ENCODE assay signal across 10 cellular contexts in genomic region chr16:28293589-28293935, GRCh38. TPM values are rescaled to one million over a fixed set of nuclear protein-coding genes. Genes with fewer than 3 reads are reported as not detected.
DNase-seq lines count a peak whose midpoint lies in the region; ATAC-seq and TF ChIP-seq lines count a peak whose summit lies in the region.
"Had no signal": no experiment of that assay in that cellular context is flagged by ENCODE, and none has a peak within 500 bp of the region (broad histone marks: within the 10 kb centered on the region; RNA-seq: fewer than 3 reads in every experiment).

No MANE protein-coding gene starts in this region.

- H3K27me3 ChIP-seq in breast epithelium (no peaks in the 10 kb centered on the region), mesendoderm (ENCODE audit: insufficient read depth, low read length, poor library complexity) (no peaks in the 10 kb centered on the region), upper lobe of left lung (peaks cover 0 to 6% (median 3%) of the 10 kb centered on the region in 4 donors), tibial artery (peaks cover 0 to 24% of the 10 kb centered on the region in 2 donors)

- H3K9me3 ChIP-seq in breast epithelium (no peaks in the 10 kb centered on the region), upper lobe of left lung (no peaks in the 10 kb centered on the region), tibial artery (no peaks in the 10 kb centered on the region)

- ATAC-seq in upper lobe of left lung (ENCODE audit: low FRiP score in 2 of 2) = no peak

- POLR2A ChIA-PET in MCF 10A (lab: Yijun Ruan, JAX) = no interaction called here

- peaks cover 17% of the 10 kb centered on the region for H3K79me1 ChIP-seq in mesendoderm (ENCODE audit: low read length)

- peak overlapping the region; percentile 60 for H4K8ac ChIP-seq in mesendoderm (ENCODE audit: low read depth, low read length)

- CTCF ChIA-PET in MCF 10A (lab: Yijun Ruan, JAX) = interaction anchor here (0.5 to 2.3 kb wide), 4 partner anchors 12 to 28 kb away, joined by 4 to 12 read pairs (median 7); no protein-coding TSS in a partner anchor

- no peak overlapping the region for H2AK5ac ChIP-seq in mesendoderm (ENCODE audit: low read length)

- peak overlapping the region in 2 of 3 donors; percentile 71 to 80 for H3K4me3 ChIP-seq in breast epithelium
- H3K4me3 ChIP-seq in mesendoderm (ENCODE audit: low read length) = peak overlapping the region; percentile 85
- peak overlapping the region in 3 of 4 donors; percentile 66 to 78 (median 70) for H3K4me3 ChIP-seq in upper lobe of left lung
- no peak overlapping the region for H3K4me3 ChIP-seq in tibial artery

- peak overlapping the region; percentile 71 for H3K4me2 ChIP-seq in mesendoderm (ENCODE audit: low read length)

- H2BK5ac ChIP-seq in mesendoderm (ENCODE audit: low read length) = no peak overlapping the region

- H3K9me3 Mint-ChIP-seq in MCF 10A (ENCODE audit: unreplicated experiment) = no peaks in the 10 kb centered on the region
- H3K9me3 Mint-ChIP-seq in activated T-helper 2 cell treated with anti-CD3 and anti-CD28 coated beads, Interferon-gamma antibody, Interleukin-2, Interleukin-4, amounts not matched to agents 10 μg/mL and 5 μg/mL and 100 μg/mL, durations not matched to agents 14 hours and 24 hours and 36 hours = no peaks in the 10 kb centered on the region

- no peak overlapping the region for H3K4me3 Mint-ChIP-seq in MCF 10A (ENCODE audit: unreplicated experiment)
- H3K4me3 Mint-ChIP-seq in activated T-helper 2 cell treated with anti-CD3 and anti-CD28 coated beads, Interferon-gamma antibody, Interleukin-2, Interleukin-4, amounts not matched to agents 10 μg/mL and 5 μg/mL and 100 μg/mL, durations not matched to agents 14 hours and 24 hours and 36 hours (ENCODE audit: low read depth) = peak overlapping the region; percentile 66

- no peak overlapping the region for H3K23ac ChIP-seq in mesendoderm (ENCODE audit: low read length)

- peaks cover 35% of the 10 kb centered on the region for H3K79me2 ChIP-seq in mesendoderm (ENCODE audit: control insufficient read depth, insufficient read depth, low read length)

- TF ChIP-seq CTCF in breast epithelium (IDR thresholded peaks at IDR 0.05) (no peak), MCF 10A (IDR thresholded peaks at IDR 0.05; ENCODE audit: unreplicated experiment) (no peak), upper lobe of left lung (IDR thresholded peaks at IDR 0.05) (no peak), tibial artery (IDR thresholded peaks at IDR 0.05) (no peak)

- H3K18ac ChIP-seq in mesendoderm (ENCODE audit: low read length) = peak overlapping the region; percentile 77

- peak overlapping the region; percentile 30 for H2BK120ac ChIP-seq in mesendoderm (ENCODE audit: low read depth, low read length)

- H2BK15ac ChIP-seq in mesendoderm (replicated peaks; ENCODE audit: low read depth) = no peak overlapping the region

- peak overlapping the region; percentile 75 for H3K4ac ChIP-seq in mesendoderm (ENCODE audit: low read depth, low read length)

- H3K27ac Mint-ChIP-seq in MCF 10A (ENCODE audit: low read depth, unreplicated experiment) = no peak overlapping the region
- H3K27ac Mint-ChIP-seq in activated T-helper 2 cell treated with anti-CD3 and anti-CD28 coated beads, Interferon-gamma antibody, Interleukin-2, Interleukin-4, amounts not matched to agents 10 μg/mL and 5 μg/mL and 100 μg/mL, durations not matched to agents 14 hours and 24 hours and 36 hours = no peak overlapping the region

- H3K36me3 ChIP-seq in breast epithelium (no peaks in the 10 kb centered on the region), mesendoderm (ENCODE audit: control insufficient read depth, insufficient read depth, low read length) (no peaks in the 10 kb centered on the region), upper lobe of left lung (no peaks in the 10 kb centered on the region), tibial artery (no peaks in the 10 kb centered on the region)

- TF ChIP-seq POLR2A in breast epithelium (IDR thresholded peaks at IDR 0.05) = no peak
- no peak for TF ChIP-seq POLR2A in upper lobe of left lung (IDR thresholded peaks at IDR 0.05)

- TF ChIP-seq EP300 in upper lobe of left lung (IDR thresholded peaks at IDR 0.05) = no peak

- H4K5ac ChIP-seq in mesendoderm (ENCODE audit: low read length) = no peak overlapping the region

- intact Hi-C loops in breast epithelium (cut with DNase I; ENCODE audit: low total_unique reads) (no loop called here), MCF 10A (cut with micrococcal nuclease) (no loop called here), tibial artery (cut with DNase I; ENCODE audit: low total_unique reads) (no loop called here)
- intact Hi-C loops in activated T-helper 2 cell treated with anti-CD3 and anti-CD28 coated beads, Interferon-gamma antibody, Interleukin-2, Interleukin-4, amounts not matched to agents 10 μg/mL and 5 μg/mL and 100 μg/mL, durations not matched to agents 14 hours and 24 hours and 36 hours (cut with micrococcal nuclease) = loop anchor here (10.0 kb wide), 1 partner anchor 79 kb away; the partner anchor contains the start of gene XPO6

- peak overlapping the region; percentile 86 for H3K9ac ChIP-seq in mesendoderm (ENCODE audit: low read length)

- H3K4me1 ChIP-seq in breast epithelium (no peaks in the 10 kb centered on the region), mesendoderm (ENCODE audit: control insufficient read depth, low read depth, low read length) (peaks cover 4% of the 10 kb centered on the region), upper lobe of left lung (peaks cover 13 to 39% (median 23%) of the 10 kb centered on the region in 4 donors), tibial artery (peaks cover 6 to 16% (median 14%) of the 10 kb centered on the region in 4 donors)

- WGBS in mesendoderm (ENCODE audit: extremely low coverage, insufficient coverage, low lambda C conversion rate) = no CpG with 5 or more reads among the region's 9 CpGs
- 39 to 49% methylated on average over 8 to 9 of the region's 9 CpGs for WGBS in upper lobe of left lung, 2 donors

- DNase-seq in breast epithelium (ENCODE audit: low spot score in 2 of 2) = no peak
- no peak for DNase-seq in MCF 10A (ENCODE audit: unreplicated experiment)
- no peak for DNase-seq in activated T-helper 2 cell treated with anti-CD3 and anti-CD28 coated beads, Interferon-gamma antibody, Interleukin-2, Interleukin-4, amounts not matched to agents 10 μg/mL and 5 μg/mL and 100 μg/mL, durations not matched to agents 14 hours and 24 hours and 36 hours (ENCODE audit: low spot score)
- no peak for DNase-seq in mesendoderm
- no peak for DNase-seq in upper lobe of left lung
- DNase-seq in NK-92 (lab: John Stamatoyannopoulos, UW; ENCODE audit: unreplicated experiment) = no peak
- no peak for DNase-seq in tibial artery
- DNase-seq in stimulated activated CD4-positive, alpha-beta T cell treated with anti-CD3 and anti-CD28 coated beads, Interleukin-4, amount 100 ng/mL, for 4 hours = no peak
- DNase-seq: dermis blood vessel endothelial cell, Right ventricle myocardium superior had no signal

- H3K27ac ChIP-seq in breast epithelium (no peak overlapping the region), mesendoderm (ENCODE audit: low read depth, low read length) (no peak overlapping the region), upper lobe of left lung (no peak overlapping the region), tibial artery (no peak overlapping the region)

- peak overlapping the region; percentile 96 for H3K56ac ChIP-seq in mesendoderm (ENCODE audit: low read length)

- H3K4me1 Mint-ChIP-seq in MCF 10A (ENCODE audit: insufficient read depth, unreplicated experiment) = peaks cover 8% of the 10 kb centered on the region
- H3K4me1 Mint-ChIP-seq in activated T-helper 2 cell treated with anti-CD3 and anti-CD28 coated beads, Interferon-gamma antibody, Interleukin-2, Interleukin-4, amounts not matched to agents 10 μg/mL and 5 μg/mL and 100 μg/mL, durations not matched to agents 14 hours and 24 hours and 36 hours (ENCODE audit: low read depth) = peaks cover 38% of the 10 kb centered on the region

- H3K36me3 Mint-ChIP-seq in MCF 10A (ENCODE audit: insufficient read depth, unreplicated experiment) = no peaks in the 10 kb centered on the region
- H3K36me3 Mint-ChIP-seq in activated T-helper 2 cell treated with anti-CD3 and anti-CD28 coated beads, Interferon-gamma antibody, Interleukin-2, Interleukin-4, amounts not matched to agents 10 μg/mL and 5 μg/mL and 100 μg/mL, durations not matched to agents 14 hours and 24 hours and 36 hours (ENCODE audit: low read depth) = no peaks in the 10 kb centered on the region

- peaks cover 11% of the 10 kb centered on the region for H3K27me3 Mint-ChIP-seq in MCF 10A (ENCODE audit: insufficient read depth, unreplicated experiment)
- peaks cover 22% of the 10 kb centered on the region for H3K27me3 Mint-ChIP-seq in activated T-helper 2 cell treated with anti-CD3 and anti-CD28 coated beads, Interferon-gamma antibody, Interleukin-2, Interleukin-4, amounts not matched to agents 10 μg/mL and 5 μg/mL and 100 μg/mL, durations not matched to agents 14 hours and 24 hours and 36 hours (ENCODE audit: low read depth)

- BruUV-seq in MCF 10A (replicated peaks; lab: Mats Ljungman, UMichigan) = no TSS peak

RNA-seq across cellular contexts. Expression of gene SBK1, which starts 1.2 kb away (rescaled TPM):
- 1 to 10 TPM in 2 of 3 donors, under 1 TPM in 1; 0.16 to 1.5 (median 1.3) TPM for total RNA-seq in breast epithelium
- 0.14 and 0.25 TPM in 2 replicates for total RNA-seq in MCF 10A (2022)
- 1.3 and 1.4 TPM in 2 replicates for total RNA-seq in activated T-helper 2 cell treated with anti-CD3 and anti-CD28 coated beads, Interferon-gamma antibody, Interleukin-2, Interleukin-4, amounts not matched to agents 10 μg/mL and 5 μg/mL and 100 μg/mL, durations not matched to agents 14 hours and 24 hours and 36 hours
- 43.5 TPM for polyA plus RNA-seq in mesendoderm (2013, experiment 1 of 2)
- 44.5 TPM for polyA plus RNA-seq in mesendoderm (2013, experiment 2 of 2)
- total RNA-seq in upper lobe of left lung = 1 to 10 TPM; 1.1 to 4.2 (median 2.1) TPM

Comparison
In these comparisons a context has a peak if more than half of its experiments do, and no peak if none do; other contexts are left out.
1. H3K4me3 ChIP-seq: peak in breast epithelium (2 of 3), mesendoderm (single experiment) and upper lobe of left lung (3 of 4); none in tibial artery (0 of 2).